In the genomic region with DNA sequence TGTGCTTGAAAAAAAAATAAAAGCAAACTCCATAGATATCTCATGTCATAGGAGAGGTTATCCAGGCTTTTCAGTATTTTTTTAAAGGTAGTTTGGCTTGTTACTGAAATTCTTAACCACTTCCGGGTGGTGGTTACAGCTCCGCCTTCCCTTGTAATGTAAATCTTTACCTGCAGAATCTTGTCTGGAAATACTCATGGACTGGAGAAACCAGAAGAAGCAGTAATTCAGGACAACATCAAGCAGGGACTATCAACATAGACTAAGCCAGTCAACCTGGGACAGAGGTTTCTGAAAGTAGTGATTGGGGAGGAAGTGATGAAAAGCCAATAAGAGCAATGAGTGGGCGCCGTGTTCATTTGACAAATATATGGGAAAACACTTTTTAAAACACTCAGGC, we compare ENCODE assay signal across 13 cellular contexts.
DNase-seq lines count a peak whose midpoint lies in the region; ATAC-seq, FAIRE-seq and TF ChIP-seq lines count a peak whose summit lies in the region.
"Had no signal": no experiment of that assay in that cellular context is flagged by ENCODE, and none has a peak within 500 bp of the region (broad histone marks: within the 10 kb centered on the region; RNA-seq: fewer than 3 reads in every experiment).

No MANE protein-coding gene starts in this region.

- H2AFZ ChIP-seq in GM23248, result no peak overlapping the region
- peak overlapping the region; percentile 34 for H2AFZ ChIP-seq in keratinocyte (ENCODE audit: control insufficient read depth, low read length)

- peak overlapping the region; percentile 75 for H3K27ac ChIP-seq in GM23248
- H3K27ac ChIP-seq in keratinocyte (ENCODE audit: control insufficient read depth, insufficient read depth, low read length), result peak overlapping the region; percentile 76
- H3K27ac ChIP-seq in uterus, result no peak overlapping the region
- H3K27ac ChIP-seq: SJCRH30 had no signal

- intact Hi-C loops in activated T-helper 2 cell treated with anti-CD3 and anti-CD28 coated beads, Interferon-gamma antibody, Interleukin-2, Interleukin-4, amounts not matched to agents 10 μg/mL and 5 μg/mL and 100 μg/mL, durations not matched to agents 14 hours and 24 hours and 36 hours (cut with micrococcal nuclease), result no loop called here
- intact Hi-C loops in uterus (cut with DNase I; ENCODE audit: low total_unique reads) (no loop called here), cardiac septum (cut with DNase I) (no loop called here), lower leg skin (cut with DNase I; ENCODE audit: low total_unique reads) (no loop called here)

- H4K20me1 ChIP-seq in GM23248 (ENCODE audit: insufficient read depth) (no peaks in the 10 kb centered on the region), keratinocyte (ENCODE audit: control insufficient read depth, extremely low read depth, insufficient read depth, low read length) (no peaks in the 10 kb centered on the region)

- H3K4me2 ChIP-seq in GM23248 (ENCODE audit: unreplicated experiment) (peak overlapping the region; percentile 66), keratinocyte (ENCODE audit: control insufficient read depth, extremely low read depth, insufficient read depth, low read depth, low read length) (peak overlapping the region; percentile 62)

- TF ChIP-seq CTCF in keratinocyte (optimal IDR thresholded peaks at IDR 0.05 in 1 of 3, IDR thresholded peaks at IDR 0.05 in 1 of 3, conservative IDR thresholded peaks at IDR 0.05 in 1 of 3; ENCODE audit: extremely low read depth in 1 of 3, insufficient read depth in 2 of 3, low read length in 3 of 3), result no peak
- TF ChIP-seq CTCF in uterus (IDR thresholded peaks at IDR 0.05), result no peak
- TF ChIP-seq CTCF in lower leg skin (IDR thresholded peaks at IDR 0.05), result no peak

- DNase-seq in CD1c-positive myeloid dendritic cell (ENCODE audit: extremely low spot score), result peak; percentile 9
- no peak for DNase-seq in GM23248
- no peak for DNase-seq in activated T-helper 2 cell treated with anti-CD3 and anti-CD28 coated beads, Interferon-gamma antibody, Interleukin-2, Interleukin-4, amounts not matched to agents 10 μg/mL and 5 μg/mL and 100 μg/mL, durations not matched to agents 14 hours and 24 hours and 36 hours (ENCODE audit: low spot score)
- DNase-seq in keratinocyte (ENCODE audit: low read depth, low spot score), result no peak
- no peak for DNase-seq in uterus
- no peak for DNase-seq in cardiac septum (ENCODE audit: low spot score)
- no peak for DNase-seq in lower leg skin (ENCODE audit: low spot score in 2 of 2)
- DNase-seq: activated gamma-delta T cell treated with Interleukin-2 at 50 U/mL for 16 hours, NCI-H2081, NCI-H82, right cardiac atrium, SJCRH30 had no signal

- in situ Hi-C loops in GM23248 (cut with MboI), result no loop called here

- peaks cover 32% of the 10 kb centered on the region for H3K4me1 Mint-ChIP-seq in activated T-helper 2 cell treated with anti-CD3 and anti-CD28 coated beads, Interferon-gamma antibody, Interleukin-2, Interleukin-4, amounts not matched to agents 10 μg/mL and 5 μg/mL and 100 μg/mL, durations not matched to agents 14 hours and 24 hours and 36 hours (ENCODE audit: low read depth)

- H3K27me3 ChIP-seq in GM23248 (replicated peaks; ENCODE audit: insufficient read depth) (no peaks in the 10 kb centered on the region), keratinocyte (ENCODE audit: control insufficient read depth, extremely low read depth, insufficient read depth, low read length) (no peaks in the 10 kb centered on the region), uterus (no peaks in the 10 kb centered on the region)
- H3K27me3 ChIP-seq: SJCRH30 had no signal

- H3K4me3 Mint-ChIP-seq in activated T-helper 2 cell treated with anti-CD3 and anti-CD28 coated beads, Interferon-gamma antibody, Interleukin-2, Interleukin-4, amounts not matched to agents 10 μg/mL and 5 μg/mL and 100 μg/mL, durations not matched to agents 14 hours and 24 hours and 36 hours (ENCODE audit: low read depth), result peak overlapping the region; percentile 3

- H3K79me2 ChIP-seq in GM23248 (ENCODE audit: insufficient read depth), result no peaks in the 10 kb centered on the region
- no peaks in the 10 kb centered on the region for H3K79me2 ChIP-seq in keratinocyte (ENCODE audit: control insufficient read depth, insufficient read depth, low read length)

- peaks cover 28% of the 10 kb centered on the region for H3F3A ChIP-seq in GM23248 (ENCODE audit: insufficient read depth)

- ATAC-seq in HG02571 (IDR thresholded peaks at IDR 0.05; ENCODE audit: unreplicated experiment), result no peak

- no peak overlapping the region for H3K4me3 ChIP-seq in GM23248
- H3K4me3 ChIP-seq in keratinocyte (ENCODE audit: control insufficient read depth in 2 of 3, extremely low read depth in 1 of 3, insufficient read depth in 2 of 3, low read depth in 1 of 3, low read length in 3 of 3), result peak overlapping the region in 1 of 3 experiments; percentile 24
- no peak overlapping the region for H3K4me3 ChIP-seq in uterus
- H3K4me3 ChIP-seq in lower leg skin (ENCODE audit: low read depth, poor library complexity, severe bottlenecking), result no peak overlapping the region
- H3K4me3 ChIP-seq: SJCRH30 had no signal

- H3K36me3 ChIP-seq in GM23248 (ENCODE audit: low read depth), result no peaks in the 10 kb centered on the region
- H3K36me3 ChIP-seq in keratinocyte (ENCODE audit: control insufficient read depth in 2 of 2, extremely low read depth in 1 of 2, insufficient read depth in 2 of 2, low read length in 2 of 2), result no peaks in the 10 kb centered on the region
- no peaks in the 10 kb centered on the region for H3K36me3 ChIP-seq in uterus
- H3K36me3 ChIP-seq: SJCRH30 had no signal

- dilution Hi-C loops in keratinocyte (cut with MboI; ENCODE audit: extremely low pct_ligation_motif_present, low sequenced_read_pairs), result no loop called here

- no peaks in the 10 kb centered on the region for H3K9me2 ChIP-seq in GM23248 (ENCODE audit: insufficient read depth)

- H3K9me3 ChIP-seq in GM23248 (ENCODE audit: low read depth), result no peaks in the 10 kb centered on the region
- H3K9me3 ChIP-seq in keratinocyte (ENCODE audit: control insufficient read depth, low read depth, low read length), result no peaks in the 10 kb centered on the region
- no peaks in the 10 kb centered on the region for H3K9me3 ChIP-seq in uterus
- H3K9me3 ChIP-seq: SJCRH30 had no signal

- FAIRE-seq in keratinocyte (lab: Jason Lieb, UNC), result peak; percentile 92

- peaks cover 10% of the 10 kb centered on the region for H3K36me3 Mint-ChIP-seq in activated T-helper 2 cell treated with anti-CD3 and anti-CD28 coated beads, Interferon-gamma antibody, Interleukin-2, Interleukin-4, amounts not matched to agents 10 μg/mL and 5 μg/mL and 100 μg/mL, durations not matched to agents 14 hours and 24 hours and 36 hours (ENCODE audit: low read depth)

- no peaks in the 10 kb centered on the region for H3K9me3 Mint-ChIP-seq in activated T-helper 2 cell treated with anti-CD3 and anti-CD28 coated beads, Interferon-gamma antibody, Interleukin-2, Interleukin-4, amounts not matched to agents 10 μg/mL and 5 μg/mL and 100 μg/mL, durations not matched to agents 14 hours and 24 hours and 36 hours

- H3K4me1 ChIP-seq in GM23248 (ENCODE audit: insufficient read depth), result peaks cover 19% of the 10 kb centered on the region
- H3K4me1 ChIP-seq in keratinocyte (ENCODE audit: control insufficient read depth, extremely low read depth, insufficient read depth, low read length), result peaks cover 29% of the 10 kb centered on the region
- H3K4me1 ChIP-seq in uterus, result no peaks in the 10 kb centered on the region

- no peaks in the 10 kb centered on the region for H3K9me1 ChIP-seq in keratinocyte (ENCODE audit: control insufficient read depth, extremely low read depth, insufficient read depth, low read length)

- WGBS in GM23248 (ENCODE audit: low coverage in 1 of 2, low lambda C conversion rate in 2 of 2, missing lambda C conversion rate in 2 of 2), 2 experiments, result 94 to 99% methylated on average over 4 of the region's 4 CpGs
- 55 to 66% methylated on average over 4 of the region's 4 CpGs for WGBS in lower leg skin, 2 donors

- no peaks in the 10 kb centered on the region for H3K27me3 Mint-ChIP-seq in activated T-helper 2 cell treated with anti-CD3 and anti-CD28 coated beads, Interferon-gamma antibody, Interleukin-2, Interleukin-4, amounts not matched to agents 10 μg/mL and 5 μg/mL and 100 μg/mL, durations not matched to agents 14 hours and 24 hours and 36 hours (ENCODE audit: low read depth)

- H3K9ac ChIP-seq in GM23248 (0 out of 2 replicates have a peak overlapping the region, but pooled peaks have one; percentile 44), keratinocyte (ENCODE audit: control insufficient read depth, extremely low read depth, insufficient read depth, low read length) (peak overlapping the region; percentile 34)

- TF ChIP-seq POLR2A in uterus (IDR thresholded peaks at IDR 0.05), result no peak
- TF ChIP-seq POLR2A in lower leg skin (IDR thresholded peaks at IDR 0.05), result no peak

- peak overlapping the region; percentile 48 for H3K27ac Mint-ChIP-seq in activated T-helper 2 cell treated with anti-CD3 and anti-CD28 coated beads, Interferon-gamma antibody, Interleukin-2, Interleukin-4, amounts not matched to agents 10 μg/mL and 5 μg/mL and 100 μg/mL, durations not matched to agents 14 hours and 24 hours and 36 hours

Comparison
In these comparisons a context has a peak if more than half of its experiments do, and no peak if none do; other contexts are left out.
1. H3K27ac ChIP-seq: peak in GM23248 (single experiment) and keratinocyte (single experiment); none in uterus (0 of 2).